In the genomic region with DNA sequence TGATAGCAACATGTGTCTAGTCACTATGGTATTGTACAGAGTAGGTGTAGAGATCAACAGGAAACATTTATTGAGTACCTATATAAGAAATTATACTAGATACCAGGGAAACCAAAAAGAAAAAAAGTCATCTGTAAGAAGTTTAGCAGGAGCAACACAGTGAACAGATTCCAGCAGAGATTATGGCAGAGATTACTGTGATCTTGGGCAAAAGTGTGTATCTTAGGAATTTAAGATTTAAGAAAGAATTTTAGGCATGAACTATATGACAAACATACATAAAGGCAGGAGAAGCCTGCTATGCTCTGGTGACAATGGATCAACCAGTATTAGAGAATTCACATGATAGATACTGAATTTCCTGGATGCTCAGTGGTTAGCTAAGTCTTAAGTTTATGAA, we compare ENCODE assay signal across 30 cellular contexts. TPM values are rescaled to one million over a fixed set of nuclear protein-coding genes. Genes with fewer than 3 reads are reported as not detected.
"Had no signal": no experiment of that assay in that cellular context is flagged by ENCODE, and none has a peak within 500 bp of the region (broad histone marks: within the 10 kb centered on the region; RNA-seq: fewer than 3 reads in every experiment).

No MANE protein-coding gene starts in this region.

- H3K4me1 ChIP-seq: ascending aorta had no signal

- H3K36me3 Mint-ChIP-seq: activated naive CD4-positive, alpha-beta T cell treated with anti-CD3 and anti-CD28 coated beads, Interleukin-2, amount 10 ng/mL, durations not matched to agents 7 days and 5 days; activated naive CD4-positive, alpha-beta T cell treated with anti-CD3 and anti-CD28 coated beads, Interleukin-2, amount 50 U/mL, for 72 hours; activated naive CD8-positive, alpha-beta T cell treated with anti-CD3 and anti-CD28 coated beads, Interleukin-2, amount 10 ng/mL, durations not matched to agents 7 days and 5 days had no signal

- H3K27me3 Mint-ChIP-seq: activated B cell treated with CpG ODN at 0.5 μM for 24 hours; activated CD8-positive, alpha-beta T cell treated with anti-CD3 and anti-CD28 coated beads for 36 hours; dendritic cell treated with granulocyte-macrophage colony-stimulating factor and Interleukin-4, amounts not matched to agents 40 ng/mL and 50 ng/mL, for 4 days had no signal

- H3K4me1 Mint-ChIP-seq: activated B cell treated with CpG ODN at 0.5 μM for 24 hours; activated naive CD4-positive, alpha-beta T cell treated with anti-CD3 and anti-CD28 coated beads, Interleukin-2, amount 10 ng/mL, durations not matched to agents 7 days and 5 days; activated naive CD8-positive, alpha-beta T cell treated with anti-CD3 and anti-CD28 coated beads, Interleukin-2, amount 10 ng/mL, durations not matched to agents 7 days and 5 days; activated T-helper 17 cell treated with anti-CD3 and anti-CD28 coated beads, Interleukin-2, amount 50 U/mL, for 72 hours; central memory CD8-positive, alpha-beta T cell had no signal

- H3K9me3 Mint-ChIP-seq: activated B cell treated with CpG ODN at 0.5 μM for 24 hours; activated CD8-positive, alpha-beta T cell treated with anti-CD3 and anti-CD28 coated beads for 36 hours; activated naive CD4-positive, alpha-beta T cell treated with anti-CD3 and anti-CD28 coated beads, Interleukin-2, amount 10 ng/mL, durations not matched to agents 7 days and 5 days; activated naive CD4-positive, alpha-beta T cell treated with anti-CD3 and anti-CD28 coated beads, Interleukin-2, amount 50 U/mL, for 72 hours; activated naive CD8-positive, alpha-beta T cell treated with anti-CD3 and anti-CD28 coated beads, Interleukin-2, amount 10 ng/mL, durations not matched to agents 7 days and 5 days; activated T-cell treated with anti-CD3 and anti-CD28 coated beads, Interleukin-2, amount 50 U/mL, for 4 hours; activated T-helper 17 cell treated with anti-CD3 and anti-CD28 coated beads, Interleukin-2, amount 50 U/mL, for 72 hours; central memory CD8-positive, alpha-beta T cell; dendritic cell treated with granulocyte-macrophage colony-stimulating factor and Interleukin-4, amounts not matched to agents 40 ng/mL and 50 ng/mL, for 4 days; effector memory CD8-positive, alpha-beta T cell; T-helper 2 cell treated with Interferon-gamma antibody and Interleukin-4, amounts not matched to agents 5 μg/mL and 100 μg/mL, for 36 hours had no signal

- DNase-seq: activated B cell treated with CpG ODN at 0.5 μM for 24 hours; activated CD4-positive, alpha-beta T cell treated with anti-CD3 and anti-CD28 coated beads for 48 hours; activated CD4-positive, alpha-beta T cell treated with anti-CD3 and anti-CD28 coated beads, Interleukin-2, amount 50 U/mL, for 1 hour; activated CD4-positive, alpha-beta T cell treated with anti-CD3 and anti-CD28 coated beads, Interleukin-2, amount 50 U/mL, for 48 hours; activated CD8-positive, alpha-beta memory T cell treated with anti-CD3 and anti-CD28 coated beads for 24 hours; activated CD8-positive, alpha-beta T cell treated with anti-CD3 and anti-CD28 coated beads for 36 hours; activated effector memory CD4-positive, alpha-beta T cell treated with Interleukin-2 at 50 U/mL for 16 hours; activated naive CD4-positive, alpha-beta T cell treated with anti-CD3 and anti-CD28 coated beads, Interleukin-2, amount 10 ng/mL, durations not matched to agents 7 days and 5 days; activated naive CD8-positive, alpha-beta T cell treated with anti-CD3 and anti-CD28 coated beads, Interleukin-2, amount 10 ng/mL, durations not matched to agents 7 days and 5 days; activated T-cell treated with anti-CD3 and anti-CD28 coated beads, Interleukin-2, amount 50 U/mL, for 4 hours; brain microvascular endothelial cell; effector CD4-positive, alpha-beta T cell; effector memory CD8-positive, alpha-beta T cell; foreskin fibroblast; head of caudate nucleus; T-helper 1 cell; T-helper 17 cell; T1000; WERI-Rb-1 had no signal

- H3K4me3 ChIP-seq: ascending aorta, coronary artery had no signal

- FAIRE-seq: bronchial epithelial cell, frontal cortex had no signal

- H3K9me3 ChIP-seq: ascending aorta had no signal

- ATAC-seq: activated CD4-positive, CD25-positive, alpha-beta regulatory T cell treated with anti-CD3 and anti-CD28 coated beads, Interleukin-2, amount 50 U/mL, for 24 hours; activated CD8-positive, alpha-beta T cell treated with anti-CD3 and anti-CD28 coated beads for 36 hours; activated naive CD4-positive, alpha-beta T cell treated with anti-CD3 and anti-CD28 coated beads, Interleukin-2, amount 50 U/mL, for 72 hours; activated T-cell treated with anti-CD3 and anti-CD28 coated beads, Interleukin-2, amount 50 U/mL, for 4 hours; activated T-helper 17 cell treated with anti-CD3 and anti-CD28 coated beads, Interleukin-2, amount 50 U/mL, for 72 hours; effector memory CD8-positive, alpha-beta T cell; esophagus mucosa; T-helper 17 cell had no signal

- H3K27ac Mint-ChIP-seq: activated B cell treated with CpG ODN at 0.5 μM for 24 hours; activated CD8-positive, alpha-beta T cell treated with anti-CD3 and anti-CD28 coated beads for 36 hours; activated naive CD4-positive, alpha-beta T cell treated with anti-CD3 and anti-CD28 coated beads, Interleukin-2, amount 10 ng/mL, durations not matched to agents 7 days and 5 days; activated naive CD4-positive, alpha-beta T cell treated with anti-CD3 and anti-CD28 coated beads, Interleukin-2, amount 50 U/mL, for 72 hours; activated naive CD8-positive, alpha-beta T cell treated with anti-CD3 and anti-CD28 coated beads, Interleukin-2, amount 10 ng/mL, durations not matched to agents 7 days and 5 days; activated T-helper 17 cell treated with anti-CD3 and anti-CD28 coated beads, Interleukin-2, amount 50 U/mL, for 72 hours; dendritic cell treated with granulocyte-macrophage colony-stimulating factor and Interleukin-4, amounts not matched to agents 40 ng/mL and 50 ng/mL, for 4 days; effector memory CD8-positive, alpha-beta T cell; T-helper 17 cell; T-helper 2 cell treated with Interferon-gamma antibody and Interleukin-4, amounts not matched to agents 5 μg/mL and 100 μg/mL, for 36 hours had no signal

- H3K36me3 ChIP-seq: ascending aorta, brain microvascular endothelial cell, WERI-Rb-1 had no signal

- H3K27ac ChIP-seq: ascending aorta, coronary artery, WERI-Rb-1 had no signal

- H3K27me3 ChIP-seq: ascending aorta, brain microvascular endothelial cell had no signal

- H3K4me3 Mint-ChIP-seq: activated B cell treated with CpG ODN at 0.5 μM for 24 hours; activated CD8-positive, alpha-beta T cell treated with anti-CD3 and anti-CD28 coated beads for 36 hours; activated naive CD4-positive, alpha-beta T cell treated with anti-CD3 and anti-CD28 coated beads, Interleukin-2, amount 10 ng/mL, durations not matched to agents 7 days and 5 days; activated naive CD8-positive, alpha-beta T cell treated with anti-CD3 and anti-CD28 coated beads, Interleukin-2, amount 10 ng/mL, durations not matched to agents 7 days and 5 days; activated T-cell treated with anti-CD3 and anti-CD28 coated beads, Interleukin-2, amount 50 U/mL, for 4 hours; activated T-helper 17 cell treated with anti-CD3 and anti-CD28 coated beads, Interleukin-2, amount 50 U/mL, for 72 hours; central memory CD8-positive, alpha-beta T cell; dendritic cell treated with granulocyte-macrophage colony-stimulating factor and Interleukin-4, amounts not matched to agents 40 ng/mL and 50 ng/mL, for 4 days; effector memory CD8-positive, alpha-beta T cell; T-helper 17 cell; T-helper 2 cell treated with Interferon-gamma antibody and Interleukin-4, amounts not matched to agents 5 μg/mL and 100 μg/mL, for 36 hours had no signal

RNA-seq across cellular contexts. Expression of a gene that starts 37.9 kb away (rescaled TPM):
- total RNA-seq: activated CD8-positive, alpha-beta T cell treated with anti-CD3 and anti-CD28 coated beads for 36 hours; ascending aorta had no signal
